ENCODE assay signal across 1 cellular context in the genomic region with DNA sequence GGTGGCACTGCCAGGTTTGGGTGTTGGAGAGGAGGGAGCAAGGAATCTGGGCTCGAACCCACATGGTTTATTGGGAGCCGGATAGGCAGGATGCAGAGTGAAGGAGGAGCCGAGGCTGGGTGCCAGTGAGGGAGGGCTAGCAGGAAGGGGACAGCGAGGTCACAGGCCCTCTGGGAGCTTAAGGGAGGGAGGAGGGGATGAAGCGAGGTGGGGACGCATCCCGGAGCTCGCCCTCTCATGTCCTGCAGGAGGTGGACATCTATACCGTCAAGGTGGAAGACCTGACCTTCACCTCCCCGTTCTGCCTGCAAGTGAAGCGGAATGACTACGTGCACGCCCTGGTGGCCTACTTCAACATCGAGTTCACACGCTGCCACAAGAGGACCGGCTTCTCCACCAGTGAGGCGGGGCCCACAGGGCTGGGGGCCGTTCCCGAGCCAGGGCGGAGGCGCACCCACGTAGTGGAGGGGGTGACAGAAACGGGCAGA.
TF ChIP-seq lines count a peak whose summit lies in the region.

No MANE protein-coding gene starts in this region.

TF ChIP-seq in PFSK-1, 5 proteins besides CTCF, POLR2A, EP300 and RAD21:
- TF ChIP-seq, protein P1, sequence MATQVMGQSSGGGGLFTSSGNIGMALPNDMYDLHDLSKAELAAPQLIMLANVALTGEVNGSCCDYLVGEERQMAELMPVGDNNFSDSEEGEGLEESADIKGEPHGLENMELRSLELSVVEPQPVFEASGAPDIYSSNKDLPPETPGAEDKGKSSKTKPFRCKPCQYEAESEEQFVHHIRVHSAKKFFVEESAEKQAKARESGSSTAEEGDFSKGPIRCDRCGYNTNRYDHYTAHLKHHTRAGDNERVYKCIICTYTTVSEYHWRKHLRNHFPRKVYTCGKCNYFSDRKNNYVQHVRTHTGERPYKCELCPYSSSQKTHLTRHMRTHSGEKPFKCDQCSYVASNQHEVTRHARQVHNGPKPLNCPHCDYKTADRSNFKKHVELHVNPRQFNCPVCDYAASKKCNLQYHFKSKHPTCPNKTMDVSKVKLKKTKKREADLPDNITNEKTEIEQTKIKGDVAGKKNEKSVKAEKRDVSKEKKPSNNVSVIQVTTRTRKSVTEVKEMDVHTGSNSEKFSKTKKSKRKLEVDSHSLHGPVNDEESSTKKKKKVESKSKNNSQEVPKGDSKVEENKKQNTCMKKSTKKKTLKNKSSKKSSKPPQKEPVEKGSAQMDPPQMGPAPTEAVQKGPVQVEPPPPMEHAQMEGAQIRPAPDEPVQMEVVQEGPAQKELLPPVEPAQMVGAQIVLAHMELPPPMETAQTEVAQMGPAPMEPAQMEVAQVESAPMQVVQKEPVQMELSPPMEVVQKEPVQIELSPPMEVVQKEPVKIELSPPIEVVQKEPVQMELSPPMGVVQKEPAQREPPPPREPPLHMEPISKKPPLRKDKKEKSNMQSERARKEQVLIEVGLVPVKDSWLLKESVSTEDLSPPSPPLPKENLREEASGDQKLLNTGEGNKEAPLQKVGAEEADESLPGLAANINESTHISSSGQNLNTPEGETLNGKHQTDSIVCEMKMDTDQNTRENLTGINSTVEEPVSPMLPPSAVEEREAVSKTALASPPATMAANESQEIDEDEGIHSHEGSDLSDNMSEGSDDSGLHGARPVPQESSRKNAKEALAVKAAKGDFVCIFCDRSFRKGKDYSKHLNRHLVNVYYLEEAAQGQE (IDR thresholded peaks at IDR 0.05; ENCODE audit: insufficient read depth in 1 of 2, low read depth in 2 of 2, low read length in 2 of 2), result no peak
- TF ChIP-seq POLR2AphosphoS5 (IDR thresholded peaks at IDR 0.05; ENCODE audit: low read depth, low read length), result no peak
- TF ChIP-seq TAF1 (IDR thresholded peaks at IDR 0.05; ENCODE audit: borderline replicate concordance, insufficient read depth, low read length), result no peak
- TF ChIP-seq SIN3A (IDR thresholded peaks at IDR 0.05; ENCODE audit: borderline replicate concordance, insufficient read depth, low read length), result no peak
- peak; percentile 8 for TF ChIP-seq FOXP2 (optimal IDR thresholded peaks at IDR 0.05; ENCODE audit: borderline replicate concordance, extremely low read depth, extremely low read length, insufficient read depth)
